Comparison of ENCODE assay signal across 11 cellular contexts in the genomic region with DNA sequence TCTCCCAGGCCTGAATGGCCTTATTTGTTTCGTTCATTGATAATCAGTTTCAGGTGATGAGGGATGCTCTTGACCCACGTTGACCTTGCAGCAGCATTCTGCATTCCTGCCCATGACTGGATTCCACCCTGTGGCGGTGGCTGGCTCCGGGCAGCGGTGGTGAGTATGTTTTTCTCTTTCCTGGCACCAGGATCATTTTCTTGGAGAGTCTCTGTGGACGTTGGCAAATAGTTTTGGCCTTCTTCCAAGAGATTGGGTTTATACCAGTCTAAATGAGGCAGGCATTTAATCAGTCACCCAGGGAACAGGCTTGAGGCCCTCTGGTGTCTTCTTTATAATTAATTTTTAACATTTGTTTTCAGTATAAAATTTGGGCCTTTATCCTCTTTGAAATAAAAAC.
DNase-seq lines count a peak whose midpoint lies in the region; ATAC-seq and TF ChIP-seq lines count a peak whose summit lies in the region.
"Had no signal": no experiment of that assay in that cellular context is flagged by ENCODE, and none has a peak within 500 bp of the region (broad histone marks: within the 10 kb centered on the region; RNA-seq: fewer than 3 reads in every experiment).

No MANE protein-coding gene starts in this region.

- H3K36me3 Mint-ChIP-seq in Calu3 (ENCODE audit: insufficient read depth, unreplicated experiment) = no peaks in the 10 kb centered on the region
- H3K36me3 Mint-ChIP-seq in stimulated activated naive B cell treated with anti-CD40 and anti-IgM and Interleukin-4, amounts not matched to agents 10 μg/mL and 1 μg/mL and 100 μg/mL, for 72 hours = peaks cover 0 to 2% of the 10 kb centered on the region in 2 donors
- H3K36me3 Mint-ChIP-seq in nephron progenitor cell (ENCODE audit: low read depth) = no peaks in the 10 kb centered on the region
- H3K36me3 Mint-ChIP-seq: activated naive CD4-positive, alpha-beta T cell treated with anti-CD3 and anti-CD28 coated beads, Interleukin-2, amount 50 U/mL, for 72 hours had no signal

- CTCF ChIA-PET in Calu3 (lab: Charles Lee) = no interaction called here

- H3K27me3 Mint-ChIP-seq in Calu3 (ENCODE audit: unreplicated experiment) (no peaks in the 10 kb centered on the region), nephron progenitor cell (ENCODE audit: low read depth, poor library complexity) (peaks cover 2% of the 10 kb centered on the region)
- peaks cover 24 to 39% of the 10 kb centered on the region in 2 donors for H3K27me3 Mint-ChIP-seq in stimulated activated naive B cell treated with anti-CD40 and anti-IgM and Interleukin-4, amounts not matched to agents 10 μg/mL and 1 μg/mL and 100 μg/mL, for 72 hours

- ATAC-seq in GM18858 (IDR thresholded peaks at IDR 0.05; ENCODE audit: unreplicated experiment) (no peak), HG03521 (IDR thresholded peaks at IDR 0.05; ENCODE audit: unreplicated experiment) (no peak)
- no peak for ATAC-seq in stimulated activated naive B cell treated with anti-CD40 and anti-IgM and Interleukin-4, amounts not matched to agents 10 μg/mL and 1 μg/mL and 100 μg/mL, for 72 hours (replicated peaks)
- ATAC-seq: activated naive CD4-positive, alpha-beta T cell treated with anti-CD3 and anti-CD28 coated beads, Interleukin-2, amount 50 U/mL, for 72 hours had no signal

- no peak overlapping the region for H3K4me3 Mint-ChIP-seq in Calu3 (ENCODE audit: low read depth, unreplicated experiment)
- no peak overlapping the region for H3K4me3 Mint-ChIP-seq in stimulated activated naive B cell treated with anti-CD40 and anti-IgM and Interleukin-4, amounts not matched to agents 10 μg/mL and 1 μg/mL and 100 μg/mL, for 72 hours
- H3K4me3 Mint-ChIP-seq in nephron progenitor cell = no peak overlapping the region

- peak; percentile 36 for DNase-seq in Calu3
- peak; percentile 97 for DNase-seq in NCI-H2029 treated with DMSO at 0.1 percent for 48 hours (lab: John Stamatoyannopoulos, UW)
- DNase-seq in cerebellar cortex (ENCODE audit: low spot score) = peak; percentile 9
- peak; percentile 37 for DNase-seq in mucosa of gallbladder (ENCODE audit: low spot score)
- no peak for DNase-seq in stimulated activated naive B cell treated with anti-CD40 and anti-IgM and Interleukin-4, amounts not matched to agents 10 μg/mL and 1 μg/mL and 100 μg/mL, for 72 hours
- no peak for DNase-seq in nephron progenitor cell
- DNase-seq: GOT3, islet precursor cell had no signal

- H3K27ac Mint-ChIP-seq in Calu3 (ENCODE audit: unreplicated experiment) = no peak overlapping the region
- H3K27ac Mint-ChIP-seq in stimulated activated naive B cell treated with anti-CD40 and anti-IgM and Interleukin-4, amounts not matched to agents 10 μg/mL and 1 μg/mL and 100 μg/mL, for 72 hours = no peak overlapping the region
- H3K27ac Mint-ChIP-seq in nephron progenitor cell = no peak overlapping the region
- H3K27ac Mint-ChIP-seq: activated naive CD4-positive, alpha-beta T cell treated with anti-CD3 and anti-CD28 coated beads, Interleukin-2, amount 50 U/mL, for 72 hours had no signal

- BruUV-seq in Calu3 (replicated peaks; lab: Mats Ljungman, UMichigan) = no TSS peak

- TF ChIP-seq CTCF in Calu3 (IDR thresholded peaks at IDR 0.05; ENCODE audit: unreplicated experiment) (no peak), nephron progenitor cell (IDR thresholded peaks at IDR 0.05) (no peak)

- H3K9me3 Mint-ChIP-seq in Calu3 (ENCODE audit: low read depth, unreplicated experiment) (no peaks in the 10 kb centered on the region), nephron progenitor cell (no peaks in the 10 kb centered on the region)
- no peaks in the 10 kb centered on the region for H3K9me3 Mint-ChIP-seq in stimulated activated naive B cell treated with anti-CD40 and anti-IgM and Interleukin-4, amounts not matched to agents 10 μg/mL and 1 μg/mL and 100 μg/mL, for 72 hours
- H3K9me3 Mint-ChIP-seq: activated naive CD4-positive, alpha-beta T cell treated with anti-CD3 and anti-CD28 coated beads, Interleukin-2, amount 50 U/mL, for 72 hours had no signal

- H3K4me1 Mint-ChIP-seq in Calu3 (ENCODE audit: low read depth, unreplicated experiment) (peaks cover 8% of the 10 kb centered on the region), nephron progenitor cell (peaks cover 16% of the 10 kb centered on the region)
- H3K4me1 Mint-ChIP-seq in stimulated activated naive B cell treated with anti-CD40 and anti-IgM and Interleukin-4, amounts not matched to agents 10 μg/mL and 1 μg/mL and 100 μg/mL, for 72 hours = peaks cover 0 to 2% of the 10 kb centered on the region in 2 donors

- intact Hi-C loops in Calu3 (cut with micrococcal nuclease; ENCODE audit: unreplicated experiment) = no loop called here

Comparison
In these comparisons a context has a peak if more than half of its experiments do, and no peak if none do; other contexts are left out.
1. DNase-seq: peak in Calu3 (single experiment), NCI-H2029 treated with DMSO at 0.1 percent for 48 hours (single experiment), cerebellar cortex (single experiment) and mucosa of gallbladder (single experiment); none in stimulated activated naive B cell treated with anti-CD40 and anti-IgM and Interleukin-4, amounts not matched to agents 10 μg/mL and 1 μg/mL and 100 μg/mL, for 72 hours (single experiment) and nephron progenitor cell (single experiment).